In genomic region chr9:99140685-99141314, GRCh38 we compare ENCODE assay signal across 8 cellular contexts. TPM values are rescaled to one million over a fixed set of nuclear protein-coding genes. Genes with fewer than 3 reads are reported as not detected.
DNase-seq lines count a peak whose midpoint lies in the region; ATAC-seq and TF ChIP-seq lines count a peak whose summit lies in the region.

No MANE protein-coding gene starts in this region.

- peaks cover 10% of the 10 kb centered on the region for H3K36me3 ChIP-seq in mammary epithelial cell (ENCODE audit: insufficient read depth, low read length)

- no peak overlapping the region for H2AFZ ChIP-seq in mammary epithelial cell (ENCODE audit: low read depth, low read length)

- H3K79me2 ChIP-seq in mammary epithelial cell (ENCODE audit: insufficient read depth, low read length) = no peaks in the 10 kb centered on the region

- H3K4me1 ChIP-seq in mammary epithelial cell (ENCODE audit: insufficient read depth, low read length) = no peaks in the 10 kb centered on the region

- H3K27ac ChIP-seq in mammary epithelial cell (ENCODE audit: insufficient read depth, low read depth, low read length) = no peak overlapping the region

- dilution Hi-C loops in mammary epithelial cell (cut with HindIII; ENCODE audit: low sequenced_read_pairs) = loop anchor here (5.0 kb wide), 1 partner anchor 333 kb away; the partner anchor contains the start of gene GALNT12

- H4K20me1 ChIP-seq in mammary epithelial cell (ENCODE audit: insufficient read depth, low read length) = no peaks in the 10 kb centered on the region

- H3K4me2 ChIP-seq in mammary epithelial cell (ENCODE audit: insufficient read depth, low read depth, low read length) = no peak overlapping the region

- DNase-seq in AG09309 (ENCODE audit: low read depth) (peak; percentile 33), GM13977 (ENCODE audit: low spot score) (peak; percentile 37), HK-2 (ENCODE audit: unreplicated experiment) (peak; percentile 11), T-helper 2 cell (peak in 4 of 5 experiments; percentile 10 to 64 (median 30)), mammary epithelial cell (peak; percentile 16), islet precursor cell (peak; percentile 74)
- peak; percentile 22 for DNase-seq in stimulated activated CD4-positive, alpha-beta T cell treated with anti-CD3 and anti-CD28 coated beads, Interleukin-2, amount 100 ng/mL, for 4 hours (ENCODE audit: low read depth)

- H3K9ac ChIP-seq in mammary epithelial cell (ENCODE audit: insufficient read depth, low read length) = no peak overlapping the region

- in situ Hi-C loops in GM13977 (cut with MboI; ENCODE audit: low pct_unique_long_range_greater_than_20kb, low sequenced_read_pairs, unreplicated experiment) = loop anchor here (10.0 to 25.0 kb wide), 2 partner anchors 146 to 278 kb away; no protein-coding TSS in a partner anchor
- in situ Hi-C loops in mammary epithelial cell (cut with MboI; ENCODE audit: low sequenced_read_pairs in 2 of 2) = loop anchor here (25.0 kb wide), 1 partner anchor 278 kb away; no protein-coding TSS in a partner anchor

- no peak for ATAC-seq in GM21360 (IDR thresholded peaks at IDR 0.05; ENCODE audit: unreplicated experiment)

- no peaks in the 10 kb centered on the region for H3K9me3 ChIP-seq in mammary epithelial cell (replicated peaks; ENCODE audit: insufficient read depth, low read length)

- no peaks in the 10 kb centered on the region for H3K27me3 ChIP-seq in mammary epithelial cell (ENCODE audit: insufficient read depth, low read length)

- CTCF ChIA-PET in mammary epithelial cell (lab: Charles Lee; ENCODE audit: low non-redundant PET) = no interaction called here

- WGBS in mammary epithelial cell (ENCODE audit: low coverage, missing lambda C conversion rate) = 77% methylated on average over 2 of the region's 2 CpGs

- H3K4me3 ChIP-seq in AG09309 (ENCODE audit: control insufficient read depth, low read depth, low read length) (no peak overlapping the region), mammary epithelial cell (replicated peaks in 1 of 3; ENCODE audit: insufficient read depth in 1 of 3, low read depth in 2 of 3, low read length in 3 of 3) (no peak overlapping the region)

- intact Hi-C loops in mammary epithelial cell (cut with micrococcal nuclease) = loop anchor here (1.0 kb wide), 4 partner anchors 140 to 334 kb away; no protein-coding TSS in a partner anchor

- peak; percentile 98 for TF ChIP-seq CTCF in AG09309 (IDR thresholded peaks at IDR 0.05; ENCODE audit: control insufficient read depth, insufficient read depth, low read depth, low read length, missing control alignments)
- peak; percentile 86 for TF ChIP-seq CTCF in GM13977 (IDR thresholded peaks at IDR 0.05; ENCODE audit: extremely low read depth, insufficient read depth, missing control alignments)
- peak; percentile 92 to 95 for TF ChIP-seq CTCF in mammary epithelial cell (conservative IDR thresholded peaks at IDR 0.05 in 1 of 2, IDR thresholded peaks at IDR 0.05 in 1 of 2; ENCODE audit: extremely low read depth in 1 of 2, insufficient read depth in 1 of 2, low read depth in 1 of 2, low read length in 2 of 2)

- no TSS peak for BruUV-seq in mammary epithelial cell (replicated peaks; lab: Mats Ljungman, UMichigan)

RNA-seq across cellular contexts. Expression of gene TGFBR1, which starts 35.9 kb away (rescaled TPM):
- total RNA-seq in mammary epithelial cell = 100 to 1,000 TPM in 1 of 2 donors, 10 to 100 TPM in 1; 48.2 to 102 TPM
- 20.5 TPM for polyA plus RNA-seq in mammary epithelial cell
- 107 TPM for polyA minus RNA-seq in mammary epithelial cell

Comparison
In these comparisons a context has a peak if more than half of its experiments do, and no peak if none do; other contexts are left out.
1. DNase-seq: peak in every context shown above with its lines; median percentile 74 in islet precursor cell; 37 in GM13977; 33 in AG09309; 30 in T-helper 2 cell; 22 in stimulated activated CD4-positive, alpha-beta T cell treated with anti-CD3 and anti-CD28 coated beads, Interleukin-2, amount 100 ng/mL, for 4 hours; 16 in mammary epithelial cell; 11 in HK-2.